Comparison of ENCODE assay signal across 8 cellular contexts in genomic region chr9:88578486-88579362, GRCh38.
DNase-seq lines count a peak whose midpoint lies in the region; ATAC-seq and TF ChIP-seq lines count a peak whose summit lies in the region.
"Had no signal": no experiment of that assay in that cellular context is flagged by ENCODE, and none has a peak within 500 bp of the region (broad histone marks: within the 10 kb centered on the region; RNA-seq: fewer than 3 reads in every experiment).

No MANE protein-coding gene starts in this region.

- peak; percentile 58 to 60 for ATAC-seq in activated CD4-positive, CD25-positive, alpha-beta regulatory T cell treated with anti-CD3 and anti-CD28 coated beads, Interleukin-2, amount 50 U/mL, for 24 hours
- ATAC-seq in central memory CD8-positive, alpha-beta T cell (replicated peaks; ENCODE audit: extremely low read depth, poor library complexity, severe bottlenecking): no peak

- no peaks in the 10 kb centered on the region for H3K9me3 Mint-ChIP-seq in central memory CD8-positive, alpha-beta T cell

- no peak overlapping the region for H3K27ac Mint-ChIP-seq in central memory CD8-positive, alpha-beta T cell (ENCODE audit: low read depth)

- no peaks in the 10 kb centered on the region for H3K36me3 ChIP-seq in HEK293 (ENCODE audit: control insufficient read depth in 2 of 2, insufficient read depth in 1 of 2, low read length in 2 of 2)

- H3K36me3 Mint-ChIP-seq in central memory CD8-positive, alpha-beta T cell (ENCODE audit: insufficient read depth): peaks cover 3% of the 10 kb centered on the region

- POLR2A ChIA-PET in HEK293 (lab: Yijun Ruan, JAX): no interaction called here

- no peak overlapping the region for H3K27ac ChIP-seq in HEK293 (ENCODE audit: extremely low read depth, low read depth, low read length)
- H3K27ac ChIP-seq: skin epidermis had no signal

- H3K9me3 ChIP-seq in HEK293 (ENCODE audit: control insufficient read depth, insufficient read depth, low read depth, low read length): no peaks in the 10 kb centered on the region

- no peaks in the 10 kb centered on the region for H3K4me1 ChIP-seq in HEK293 (ENCODE audit: control insufficient read depth, insufficient read depth, low read length)

- peaks cover 5% of the 10 kb centered on the region for H3K4me1 Mint-ChIP-seq in central memory CD8-positive, alpha-beta T cell

- TF ChIP-seq CTCF in GM12865 (IDR thresholded peaks at IDR 0.05; ENCODE audit: insufficient read depth, low read depth, low read length, missing control alignments): peak; percentile 87
- peak; percentile 61 for TF ChIP-seq CTCF in HEK293 (tag by site-specific recombination; IDR thresholded peaks at IDR 0.05)

- peaks cover 30% of the 10 kb centered on the region for H3K27me3 Mint-ChIP-seq in central memory CD8-positive, alpha-beta T cell

- no peak overlapping the region for H3K4me3 Mint-ChIP-seq in central memory CD8-positive, alpha-beta T cell

- peak; percentile 69 for DNase-seq in GM12865 (ENCODE audit: low read depth)
- DNase-seq in NCI-H1048 (lab: John Stamatoyannopoulos, UW): peak; percentile 52
- DNase-seq in central memory CD8-positive, alpha-beta T cell (ENCODE audit: low spot score in 2 of 2): peak; percentile 26 to 59
- peak; percentile 80 for DNase-seq in kidney glomerular epithelial cell (lab: John Stamatoyannopoulos, UW)
- peak; percentile 79 for DNase-seq in stimulated activated CD4-positive, alpha-beta T cell treated with anti-CD3 and anti-CD28 coated beads, Interleukin-2, amount 100 ng/mL, for 24 hours

- CTCF ChIA-PET in HEK293 (lab: Yijun Ruan, JAX): interaction anchor here (0.6 to 1.5 kb wide), 16 partner anchors 8 to 627 kb away, joined by 3 to 6 read pairs (median 3); no protein-coding TSS in a partner anchor

- H3K4me3 ChIP-seq in GM12865 (ENCODE audit: low read depth, low read length): peak overlapping the region; percentile 17; the same call in 1 of the 2 replicates
- no peak overlapping the region for H3K4me3 ChIP-seq in HEK293 (ENCODE audit: low read depth, low read length)
- H3K4me3 ChIP-seq: skin epidermis had no signal

TF ChIP-seq in HEK293, 187 proteins besides CTCF, POLR2A, EP300 and RAD21:
- TF ChIP-seq ZNF654 (tag by site-specific recombination; IDR thresholded peaks at IDR 0.05; ENCODE audit: low read depth) (peak; percentile 56), PRDM2 (tag by site-specific recombination; IDR thresholded peaks at IDR 0.05; ENCODE audit: borderline replicate concordance) (no peak), IKZF3 (tag by site-specific recombination; IDR thresholded peaks at IDR 0.05) (peak; percentile 26; the same call in 1 of the 2 replicates), SCRT1 (tag by site-specific recombination; IDR thresholded peaks at IDR 0.05; ENCODE audit: borderline replicate concordance) (no peak), ZNF518A (tag by site-specific recombination; conservative IDR thresholded peaks at IDR 0.05; ENCODE audit: low read depth) (peak; percentile 48), ZNF335 (tag by site-specific recombination; conservative IDR thresholded peaks at IDR 0.05) (peak; percentile 21; the same call in 1 of the 2 replicates), ZBTB8A (tag by site-specific recombination; IDR thresholded peaks at IDR 0.05) (peak; percentile 78), BCL11A (tag by site-specific recombination; IDR thresholded peaks at IDR 0.05; ENCODE audit: low read depth) (peak; percentile 54; the same call in 1 of the 2 replicates), ZNF660 (tag by site-specific recombination; IDR thresholded peaks at IDR 0.05) (0 out of 2 replicates have a peak, but pooled peaks have one; percentile 19)
